Comparison of ENCODE assay signal across 16 cellular contexts in genomic region chr11:102085864-102086551, GRCh38. TPM values are rescaled to one million over a fixed set of nuclear protein-coding genes. Genes with fewer than 3 reads are reported as not detected.
A peak's percentile ranks its signal among the peaks of the same experiment; 100 is the strongest.
DNase-seq lines count a peak whose midpoint lies in the region; ATAC-seq and TF ChIP-seq lines count a peak whose summit lies in the region.
"Had no signal": no experiment of that assay in that cellular context is flagged by ENCODE, and none has a peak within 500 bp of the region (broad histone marks: within the 10 kb centered on the region; RNA-seq: fewer than 3 reads in every experiment).

No MANE protein-coding gene starts in this region.

- H3K27ac ChIP-seq in C4-2B = peak overlapping the region; percentile 51

- in situ Hi-C loops in astrocyte of the spinal cord (cut with HindIII; ENCODE audit: low sequenced_read_pairs) = no loop called here

- TF ChIP-seq CTCF in C4-2B (conservative IDR thresholded peaks at IDR 0.05) = no peak
- no peak for TF ChIP-seq CTCF in astrocyte of the spinal cord (IDR thresholded peaks at IDR 0.05; ENCODE audit: low read depth, low read length)

- no peak for ATAC-seq in GM21423 (IDR thresholded peaks at IDR 0.05; ENCODE audit: unreplicated experiment)

- DNase-seq in LHCN-M2 (ENCODE audit: low read depth) = peak; percentile 11
- DNase-seq in astrocyte of the spinal cord (ENCODE audit: low read depth, low spot score) = peak; percentile 38
- peak; percentile 6 for DNase-seq in kidney tubule cell (ENCODE audit: low spot score)
- DNase-seq in cerebellar cortex (ENCODE audit: low spot score) = no peak
- DNase-seq in AML-193 (lab: John Stamatoyannopoulos, UW) = no peak
- no peak for DNase-seq in stimulated activated naive CD4-positive, alpha-beta T cell treated with Interleukin-2 at 50 U/mL for 16 hours (lab: John Stamatoyannopoulos, UW)
- DNase-seq: CD4-positive, alpha-beta T cell; MV-4-11; NCI-H1417 treated with DMSO at 0.1 percent for 48 hours; NCI-H2029; NCI-H2171 treated with DMSO at 0.1 percent for 48 hours; NCI-H510A; NCI-H82 had no signal

- H3K4me3 ChIP-seq in astrocyte of the spinal cord (ENCODE audit: low read depth, low read length) = no peak overlapping the region

RNA-seq across cellular contexts. Expression of gene YAP1, which starts 24.2 kb away (rescaled TPM):
- total RNA-seq in LHCN-M2 (2014; rRNA removed) = 99.4 and 118 TPM in 2 replicates
- polyA plus RNA-seq in LHCN-M2 (2012) = 45.9 TPM
- polyA plus RNA-seq: IgD-negative memory B cell had no signal

RNA-seq across cellular contexts. Expression of gene CFAP300, which starts 38.8 kb away (rescaled TPM):
- total RNA-seq in LHCN-M2 (2014; rRNA removed) = 4.3 and 6.7 TPM in 2 replicates
- 5.7 TPM for polyA plus RNA-seq in LHCN-M2 (2012)
- total RNA-seq: CD4-positive, alpha-beta T cell had no signal
- polyA plus RNA-seq: IgD-negative memory B cell had no signal

Comparison
In these comparisons a context has a peak if more than half of its experiments do, and no peak if none do; other contexts are left out.
1. DNase-seq: peak in LHCN-M2 (single experiment), astrocyte of the spinal cord (single experiment) and kidney tubule cell (single experiment); none in cerebellar cortex (single experiment), AML-193 (0 of 2) and stimulated activated naive CD4-positive, alpha-beta T cell treated with Interleukin-2 at 50 U/mL for 16 hours (single experiment).